In the genomic region with DNA sequence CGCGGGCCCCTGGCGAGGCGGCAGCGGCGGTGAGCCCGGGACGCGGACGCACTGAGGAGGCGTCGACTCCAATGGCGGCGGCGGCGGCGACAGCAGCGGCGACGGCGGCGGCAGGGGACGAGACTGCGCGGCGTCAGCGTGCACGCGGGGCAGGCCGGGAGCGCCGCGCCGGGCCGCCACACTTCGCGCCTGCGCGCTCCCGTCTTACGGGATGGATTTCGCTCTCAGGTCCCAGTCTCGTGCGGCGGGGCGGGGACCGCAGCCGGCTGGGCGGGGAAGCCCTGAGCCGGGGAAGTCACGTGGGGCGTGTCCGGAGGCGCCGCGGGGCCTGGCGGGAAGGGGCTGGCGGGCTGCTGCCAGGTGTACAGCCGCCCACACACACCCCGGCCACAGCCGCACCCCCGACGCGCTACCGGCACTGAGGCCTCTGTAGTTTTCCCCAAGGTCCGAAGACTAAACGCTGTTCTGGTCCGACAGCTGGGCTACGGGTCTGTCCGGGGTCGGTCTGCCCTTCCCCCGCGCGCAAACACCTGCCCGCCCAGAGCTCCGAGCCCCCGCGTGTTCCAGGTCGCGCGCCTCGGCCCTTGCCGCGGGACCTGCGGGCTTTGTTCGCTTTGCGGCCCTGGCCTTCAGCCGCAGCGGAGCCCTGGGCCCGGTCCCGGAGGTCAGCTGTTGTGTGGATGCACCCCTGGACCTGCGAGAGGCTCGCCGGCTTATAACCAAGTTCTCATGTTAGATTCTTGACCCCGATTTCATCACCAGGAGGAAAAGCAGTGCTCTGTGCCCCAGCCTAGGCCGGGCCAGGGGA, we compare ENCODE assay signal across 1 cellular context.
TF ChIP-seq lines count a peak whose summit lies in the region.

A gene (minus strand): TSS at position 91 of the 808 bp plus-strand sequence. CDS start 239 bp downstream, outside the sequence.

TF ChIP-seq in K562, 482 proteins besides CTCF, POLR2A, EP300 and RAD21 (continued from another document and continues in another):
- TF ChIP-seq, protein P1, sequence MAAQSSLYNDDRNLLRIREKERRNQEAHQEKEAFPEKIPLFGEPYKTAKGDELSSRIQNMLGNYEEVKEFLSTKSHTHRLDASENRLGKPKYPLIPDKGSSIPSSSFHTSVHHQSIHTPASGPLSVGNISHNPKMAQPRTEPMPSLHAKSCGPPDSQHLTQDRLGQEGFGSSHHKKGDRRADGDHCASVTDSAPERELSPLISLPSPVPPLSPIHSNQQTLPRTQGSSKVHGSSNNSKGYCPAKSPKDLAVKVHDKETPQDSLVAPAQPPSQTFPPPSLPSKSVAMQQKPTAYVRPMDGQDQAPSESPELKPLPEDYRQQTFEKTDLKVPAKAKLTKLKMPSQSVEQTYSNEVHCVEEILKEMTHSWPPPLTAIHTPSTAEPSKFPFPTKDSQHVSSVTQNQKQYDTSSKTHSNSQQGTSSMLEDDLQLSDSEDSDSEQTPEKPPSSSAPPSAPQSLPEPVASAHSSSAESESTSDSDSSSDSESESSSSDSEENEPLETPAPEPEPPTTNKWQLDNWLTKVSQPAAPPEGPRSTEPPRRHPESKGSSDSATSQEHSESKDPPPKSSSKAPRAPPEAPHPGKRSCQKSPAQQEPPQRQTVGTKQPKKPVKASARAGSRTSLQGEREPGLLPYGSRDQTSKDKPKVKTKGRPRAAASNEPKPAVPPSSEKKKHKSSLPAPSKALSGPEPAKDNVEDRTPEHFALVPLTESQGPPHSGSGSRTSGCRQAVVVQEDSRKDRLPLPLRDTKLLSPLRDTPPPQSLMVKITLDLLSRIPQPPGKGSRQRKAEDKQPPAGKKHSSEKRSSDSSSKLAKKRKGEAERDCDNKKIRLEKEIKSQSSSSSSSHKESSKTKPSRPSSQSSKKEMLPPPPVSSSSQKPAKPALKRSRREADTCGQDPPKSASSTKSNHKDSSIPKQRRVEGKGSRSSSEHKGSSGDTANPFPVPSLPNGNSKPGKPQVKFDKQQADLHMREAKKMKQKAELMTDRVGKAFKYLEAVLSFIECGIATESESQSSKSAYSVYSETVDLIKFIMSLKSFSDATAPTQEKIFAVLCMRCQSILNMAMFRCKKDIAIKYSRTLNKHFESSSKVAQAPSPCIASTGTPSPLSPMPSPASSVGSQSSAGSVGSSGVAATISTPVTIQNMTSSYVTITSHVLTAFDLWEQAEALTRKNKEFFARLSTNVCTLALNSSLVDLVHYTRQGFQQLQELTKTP (IDR thresholded peaks at IDR 0.05; ENCODE audit: low read depth in 1 of 2, partially characterized antibody in 2 of 2): peak in 1 of 2 experiments; percentile 62
- TF ChIP-seq, protein P2, sequence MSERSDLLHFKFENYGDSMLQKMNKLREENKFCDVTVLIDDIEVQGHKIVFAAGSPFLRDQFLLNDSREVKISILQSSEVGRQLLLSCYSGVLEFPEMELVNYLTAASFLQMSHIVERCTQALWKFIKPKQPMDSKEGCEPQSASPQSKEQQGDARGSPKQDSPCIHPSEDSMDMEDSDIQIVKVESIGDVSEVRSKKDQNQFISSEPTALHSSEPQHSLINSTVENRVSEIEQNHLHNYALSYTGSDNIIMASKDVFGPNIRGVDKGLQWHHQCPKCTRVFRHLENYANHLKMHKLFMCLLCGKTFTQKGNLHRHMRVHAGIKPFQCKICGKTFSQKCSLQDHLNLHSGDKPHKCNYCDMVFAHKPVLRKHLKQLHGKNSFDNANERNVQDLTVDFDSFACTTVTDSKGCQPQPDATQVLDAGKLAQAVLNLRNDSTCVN (CRISPR knock-in tag; IDR thresholded peaks at IDR 0.05): peak; percentile 62; the same call in 1 of the 2 replicates
- TF ChIP-seq NEUROD1 (IDR thresholded peaks at IDR 0.05; ENCODE audit: borderline replicate concordance, low read depth, low read length, partially characterized antibody) (peak; percentile 32), DNMT1 (IDR thresholded peaks at IDR 0.05) (no peak), PTBP1 (IDR thresholded peaks at IDR 0.05; ENCODE audit: low read depth, low read length) (no peak), STAT5A (IDR thresholded peaks at IDR 0.05; ENCODE audit: borderline replicate concordance, low read length) (no peak), CREBBP (IDR thresholded peaks at IDR 0.05; ENCODE audit: low read depth, low read length) (no peak), BACH1 (tag; IDR thresholded peaks at IDR 0.05) (no peak), DMBX1 (CRISPR knock-in tag; IDR thresholded peaks at IDR 0.05; ENCODE audit: borderline replicate concordance) (peak; percentile 42; the same call in 1 of the 2 replicates), TCF3 (CRISPR knock-in tag; IDR thresholded peaks at IDR 0.05) (no peak; the same call in 1 of the 2 replicates), ZNF347 (CRISPR knock-in tag; IDR thresholded peaks at IDR 0.05; ENCODE audit: low read depth) (no peak), JUN (IDR thresholded peaks at IDR 0.05; ENCODE audit: borderline replicate concordance, low read depth, low read length) (no peak), JUN (CRISPR knock-in tag; IDR thresholded peaks at IDR 0.05; ENCODE audit: borderline replicate concordance) (no peak), ZNF41 (CRISPR knock-in tag; conservative IDR thresholded peaks at IDR 0.05) (no peak), SNIP1 (IDR thresholded peaks at IDR 0.05; ENCODE audit: low read depth) (no peak), FIP1L1 (IDR thresholded peaks at IDR 0.05; ENCODE audit: low read depth, low read length, poor library complexity, severe bottlenecking) (no peak), NR2F6 (CRISPR knock-in tag; IDR thresholded peaks at IDR 0.05) (no peak), ZNF586 (CRISPR knock-in tag; conservative IDR thresholded peaks at IDR 0.05) (no peak), GATA2 (CRISPR knock-in tag; IDR thresholded peaks at IDR 0.05) (no peak), PPARD (CRISPR knock-in tag; IDR thresholded peaks at IDR 0.05) (no peak), HDGF (IDR thresholded peaks at IDR 0.05) (no peak), FOXJ2 (tag; IDR thresholded peaks at IDR 0.05) (no peak), THRAP3 (IDR thresholded peaks at IDR 0.05; ENCODE audit: borderline replicate concordance) (no peak), MEF2D (tag; conservative IDR thresholded peaks at IDR 0.05; ENCODE audit: low read depth) (no peak), C11orf30 (IDR thresholded peaks at IDR 0.05; ENCODE audit: low read depth) (no peak)
- TF ChIP-seq, protein P3, sequence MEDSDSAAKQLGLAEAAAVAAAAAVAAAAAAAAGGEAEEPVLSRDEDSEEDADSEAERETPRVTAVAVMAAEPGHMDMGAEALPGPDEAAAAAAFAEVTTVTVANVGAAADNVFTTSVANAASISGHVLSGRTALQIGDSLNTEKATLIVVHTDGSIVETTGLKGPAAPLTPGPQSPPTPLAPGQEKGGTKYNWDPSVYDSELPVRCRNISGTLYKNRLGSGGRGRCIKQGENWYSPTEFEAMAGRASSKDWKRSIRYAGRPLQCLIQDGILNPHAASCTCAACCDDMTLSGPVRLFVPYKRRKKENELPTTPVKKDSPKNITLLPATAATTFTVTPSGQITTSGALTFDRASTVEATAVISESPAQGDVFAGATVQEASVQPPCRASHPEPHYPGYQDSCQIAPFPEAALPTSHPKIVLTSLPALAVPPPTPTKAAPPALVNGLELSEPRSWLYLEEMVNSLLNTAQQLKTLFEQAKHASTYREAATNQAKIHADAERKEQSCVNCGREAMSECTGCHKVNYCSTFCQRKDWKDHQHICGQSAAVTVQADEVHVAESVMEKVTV (CRISPR knock-in tag; IDR thresholded peaks at IDR 0.05): no peak
- TF ChIP-seq, protein P4, sequence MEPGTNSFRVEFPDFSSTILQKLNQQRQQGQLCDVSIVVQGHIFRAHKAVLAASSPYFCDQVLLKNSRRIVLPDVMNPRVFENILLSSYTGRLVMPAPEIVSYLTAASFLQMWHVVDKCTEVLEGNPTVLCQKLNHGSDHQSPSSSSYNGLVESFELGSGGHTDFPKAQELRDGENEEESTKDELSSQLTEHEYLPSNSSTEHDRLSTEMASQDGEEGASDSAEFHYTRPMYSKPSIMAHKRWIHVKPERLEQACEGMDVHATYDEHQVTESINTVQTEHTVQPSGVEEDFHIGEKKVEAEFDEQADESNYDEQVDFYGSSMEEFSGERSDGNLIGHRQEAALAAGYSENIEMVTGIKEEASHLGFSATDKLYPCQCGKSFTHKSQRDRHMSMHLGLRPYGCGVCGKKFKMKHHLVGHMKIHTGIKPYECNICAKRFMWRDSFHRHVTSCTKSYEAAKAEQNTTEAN (CRISPR knock-in tag; IDR thresholded peaks at IDR 0.05): no peak
- TF ChIP-seq, protein P5, sequence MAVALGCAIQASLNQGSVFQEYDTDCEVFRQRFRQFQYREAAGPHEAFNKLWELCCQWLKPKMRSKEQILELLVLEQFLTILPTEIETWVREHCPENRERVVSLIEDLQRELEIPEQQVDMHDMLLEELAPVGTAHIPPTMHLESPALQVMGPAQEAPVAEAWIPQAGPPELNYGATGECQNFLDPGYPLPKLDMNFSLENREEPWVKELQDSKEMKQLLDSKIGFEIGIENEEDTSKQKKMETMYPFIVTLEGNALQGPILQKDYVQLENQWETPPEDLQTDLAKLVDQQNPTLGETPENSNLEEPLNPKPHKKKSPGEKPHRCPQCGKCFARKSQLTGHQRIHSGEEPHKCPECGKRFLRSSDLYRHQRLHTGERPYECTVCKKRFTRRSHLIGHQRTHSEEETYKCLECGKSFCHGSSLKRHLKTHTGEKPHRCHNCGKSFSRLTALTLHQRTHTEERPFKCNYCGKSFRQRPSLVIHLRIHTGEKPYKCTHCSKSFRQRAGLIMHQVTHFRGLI (CRISPR knock-in tag; IDR thresholded peaks at IDR 0.05): 0 out of 2 replicates have a peak, but pooled peaks have one; percentile 26
- TF ChIP-seq, protein P6, sequence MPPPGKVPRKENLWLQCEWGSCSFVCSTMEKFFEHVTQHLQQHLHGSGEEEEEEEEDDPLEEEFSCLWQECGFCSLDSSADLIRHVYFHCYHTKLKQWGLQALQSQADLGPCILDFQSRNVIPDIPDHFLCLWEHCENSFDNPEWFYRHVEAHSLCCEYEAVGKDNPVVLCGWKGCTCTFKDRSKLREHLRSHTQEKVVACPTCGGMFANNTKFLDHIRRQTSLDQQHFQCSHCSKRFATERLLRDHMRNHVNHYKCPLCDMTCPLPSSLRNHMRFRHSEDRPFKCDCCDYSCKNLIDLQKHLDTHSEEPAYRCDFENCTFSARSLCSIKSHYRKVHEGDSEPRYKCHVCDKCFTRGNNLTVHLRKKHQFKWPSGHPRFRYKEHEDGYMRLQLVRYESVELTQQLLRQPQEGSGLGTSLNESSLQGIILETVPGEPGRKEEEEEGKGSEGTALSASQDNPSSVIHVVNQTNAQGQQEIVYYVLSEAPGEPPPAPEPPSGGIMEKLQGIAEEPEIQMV (tag; conservative IDR thresholded peaks at IDR 0.05; ENCODE audit: low read depth): no peak
- TF ChIP-seq, protein P7, sequence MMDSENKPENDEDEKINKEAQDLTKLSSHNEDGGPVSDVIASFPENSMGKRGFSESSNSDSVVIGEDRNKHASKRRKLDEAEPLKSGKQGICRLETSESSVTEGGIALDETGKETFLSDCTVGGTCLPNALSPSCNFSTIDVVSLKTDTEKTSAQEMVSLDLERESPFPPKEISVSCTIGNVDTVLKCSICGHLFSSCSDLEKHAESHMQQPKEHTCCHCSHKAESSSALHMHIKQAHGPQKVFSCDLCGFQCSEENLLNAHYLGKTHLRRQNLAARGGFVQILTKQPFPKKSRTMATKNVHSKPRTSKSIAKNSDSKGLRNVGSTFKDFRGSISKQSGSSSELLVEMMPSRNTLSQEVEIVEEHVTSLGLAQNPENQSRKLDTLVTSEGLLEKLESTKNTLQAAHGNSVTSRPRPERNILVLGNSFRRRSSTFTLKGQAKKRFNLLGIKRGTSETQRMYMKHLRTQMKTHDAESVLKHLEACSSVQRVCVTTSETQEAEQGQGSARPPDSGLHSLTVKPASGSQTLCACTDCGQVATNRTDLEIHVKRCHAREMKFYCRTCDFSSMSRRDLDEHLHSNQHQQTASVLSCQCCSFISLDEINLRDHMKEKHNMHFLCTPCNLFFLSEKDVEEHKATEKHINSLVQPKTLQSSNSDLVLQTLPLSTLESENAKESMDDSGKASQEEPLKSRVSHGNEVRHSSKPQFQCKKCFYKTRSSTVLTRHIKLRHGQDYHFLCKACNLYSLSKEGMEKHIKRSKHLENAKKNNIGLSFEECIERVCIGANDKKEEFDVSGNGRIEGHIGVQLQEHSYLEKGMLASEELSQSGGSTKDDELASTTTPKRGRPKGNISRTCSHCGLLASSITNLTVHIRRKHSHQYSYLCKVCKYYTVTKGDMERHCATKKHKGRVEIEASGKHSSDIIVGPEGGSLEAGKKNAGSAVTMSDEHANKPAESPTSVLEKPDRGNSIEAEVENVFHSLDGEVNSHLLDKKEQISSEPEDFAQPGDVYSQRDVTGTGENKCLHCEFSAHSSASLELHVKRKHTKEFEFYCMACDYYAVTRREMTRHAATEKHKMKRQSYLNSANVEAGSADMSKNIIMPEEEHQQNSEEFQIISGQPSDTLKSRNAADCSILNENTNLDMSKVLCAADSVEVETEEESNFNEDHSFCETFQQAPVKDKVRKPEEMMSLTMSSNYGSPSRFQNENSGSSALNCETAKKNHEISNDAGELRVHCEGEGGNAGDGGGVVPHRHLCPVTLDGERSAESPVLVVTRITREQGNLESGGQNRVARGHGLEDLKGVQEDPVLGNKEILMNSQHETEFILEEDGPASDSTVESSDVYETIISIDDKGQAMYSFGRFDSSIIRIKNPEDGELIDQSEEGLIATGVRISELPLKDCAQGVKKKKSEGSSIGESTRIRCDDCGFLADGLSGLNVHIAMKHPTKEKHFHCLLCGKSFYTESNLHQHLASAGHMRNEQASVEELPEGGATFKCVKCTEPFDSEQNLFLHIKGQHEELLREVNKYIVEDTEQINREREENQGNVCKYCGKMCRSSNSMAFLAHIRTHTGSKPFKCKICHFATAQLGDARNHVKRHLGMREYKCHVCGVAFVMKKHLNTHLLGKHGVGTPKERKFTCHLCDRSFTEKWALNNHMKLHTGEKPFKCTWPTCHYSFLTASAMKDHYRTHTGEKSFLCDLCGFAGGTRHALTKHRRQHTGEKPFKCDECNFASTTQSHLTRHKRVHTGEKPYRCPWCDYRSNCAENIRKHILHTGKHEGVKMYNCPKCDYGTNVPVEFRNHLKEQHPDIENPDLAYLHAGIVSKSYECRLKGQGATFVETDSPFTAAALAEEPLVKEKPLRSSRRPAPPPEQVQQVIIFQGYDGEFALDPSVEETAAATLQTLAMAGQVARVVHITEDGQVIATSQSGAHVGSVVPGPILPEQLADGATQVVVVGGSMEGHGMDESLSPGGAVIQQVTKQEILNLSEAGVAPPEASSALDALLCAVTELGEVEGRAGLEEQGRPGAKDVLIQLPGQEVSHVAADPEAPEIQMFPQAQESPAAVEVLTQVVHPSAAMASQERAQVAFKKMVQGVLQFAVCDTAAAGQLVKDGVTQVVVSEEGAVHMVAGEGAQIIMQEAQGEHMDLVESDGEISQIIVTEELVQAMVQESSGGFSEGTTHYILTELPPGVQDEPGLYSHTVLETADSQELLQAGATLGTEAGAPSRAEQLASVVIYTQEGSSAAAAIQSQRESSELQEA (IDR thresholded peaks at IDR 0.05; ENCODE audit: low read depth): no peak
